9 cellular contexts compared by ENCODE assay signal in the genomic region with DNA sequence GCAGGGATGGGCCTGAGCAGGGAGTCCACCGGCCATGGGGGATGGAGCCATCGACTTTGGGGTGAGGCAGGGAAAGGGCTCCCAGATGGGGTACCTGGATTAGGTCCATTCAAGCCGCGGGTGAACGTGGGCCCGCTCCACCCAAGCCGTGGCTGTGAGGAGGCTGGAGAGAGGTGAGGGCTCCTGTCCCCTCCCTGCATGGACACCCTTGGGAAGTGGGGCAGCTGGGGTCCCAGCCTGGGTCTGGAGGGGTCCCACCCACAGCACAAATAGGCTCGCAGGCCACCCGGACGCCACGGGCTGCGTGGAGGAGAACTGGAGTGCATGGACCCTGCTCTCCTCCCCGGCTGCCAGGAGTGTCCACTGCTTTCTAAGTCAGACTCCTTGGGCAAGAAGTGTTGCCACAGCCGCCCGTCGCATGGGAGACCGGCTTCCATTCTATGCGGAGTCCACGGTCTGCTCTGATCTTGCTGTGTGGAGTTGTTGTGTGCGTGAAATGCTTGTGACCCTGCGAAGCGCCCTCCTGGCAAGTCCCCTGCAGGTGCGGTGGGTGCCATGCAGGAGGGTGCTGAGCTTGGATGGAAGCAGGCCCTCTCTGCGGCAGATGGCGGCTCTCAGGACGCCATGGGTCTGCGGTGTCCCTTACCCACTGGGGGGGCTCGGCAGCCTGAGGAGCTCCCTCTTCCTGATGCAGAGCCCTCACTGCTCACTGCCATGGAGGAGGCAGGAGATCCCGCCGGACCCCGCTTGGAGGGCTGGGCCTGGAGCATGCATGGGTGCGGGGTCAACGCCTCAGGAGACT. TPM values are rescaled to one million over a fixed set of nuclear protein-coding genes. Genes with fewer than 3 reads are reported as not detected.
DNase-seq lines count a peak whose midpoint lies in the region; ATAC-seq, FAIRE-seq and TF ChIP-seq lines count a peak whose summit lies in the region.
"Had no signal": no experiment of that assay in that cellular context is flagged by ENCODE, and none has a peak within 500 bp of the region (broad histone marks: within the 10 kb centered on the region; RNA-seq: fewer than 3 reads in every experiment).

No MANE protein-coding gene starts in this region.

- peak overlapping the region; percentile 78 to 80 for H3K4me3 ChIP-seq in stomach smooth muscle (ENCODE audit: low read length in 2 of 2)

- peak overlapping the region; percentile 98 for H3K27ac Mint-ChIP-seq in activated naive CD8-positive, alpha-beta T cell
- H3K27ac Mint-ChIP-seq in immature natural killer cell = peak overlapping the region; percentile 96 to 98 (median 97)

- H3K9me3 ChIP-seq in stomach smooth muscle (ENCODE audit: control insufficient read depth in 2 of 2, low read length in 2 of 2) = no peaks in the 10 kb centered on the region

- H3K36me3 ChIP-seq in stomach smooth muscle (ENCODE audit: control insufficient read depth in 2 of 2, insufficient read depth in 2 of 2, low read length in 2 of 2) = peaks cover 0 to 2% of the 10 kb centered on the region in 2 donors

- no peaks in the 10 kb centered on the region for H3K27me3 ChIP-seq in stomach smooth muscle (ENCODE audit: control insufficient read depth in 1 of 2, insufficient read depth in 2 of 2, low read length in 2 of 2)

- peak overlapping the region; percentile 80 for H3K27ac ChIP-seq in stomach smooth muscle (ENCODE audit: low read length)

- FAIRE-seq in H54 (lab: Jason Lieb, UNC) = no peak
- FAIRE-seq: A204.1 had no signal

- no peaks in the 10 kb centered on the region for H3K9me3 Mint-ChIP-seq in activated naive CD8-positive, alpha-beta T cell (ENCODE audit: low read depth)
- H3K9me3 Mint-ChIP-seq in immature natural killer cell = no peaks in the 10 kb centered on the region

- peak; percentile 50 for DNase-seq in DMS 273 (lab: John Stamatoyannopoulos, UW; ENCODE audit: unreplicated experiment)
- DNase-seq in DMS 273 treated with DMSO at 0.1 percent for 48 hours (lab: John Stamatoyannopoulos, UW) = no peak
- DNase-seq in immature natural killer cell = peak in 1 of 3 donors; percentile 14
- no peak for DNase-seq in H54 (ENCODE audit: insufficient read length, low spot score)

- peaks cover 51% of the 10 kb centered on the region for H3K4me1 ChIP-seq in stomach smooth muscle (ENCODE audit: control insufficient read depth, insufficient read depth, low read length)

- H3K9ac ChIP-seq in stomach smooth muscle (ENCODE audit: low read length in 2 of 2) = peak overlapping the region; percentile 81 to 82

- H3K4me1 Mint-ChIP-seq in activated naive CD8-positive, alpha-beta T cell (ENCODE audit: low read depth) = peaks cover 51% of the 10 kb centered on the region
- H3K4me1 Mint-ChIP-seq in immature natural killer cell = peaks cover 63 to 64% of the 10 kb centered on the region in 2 donors

- no peak for TF ChIP-seq POLR2A in H54 (IDR thresholded peaks at IDR 0.05; ENCODE audit: low read depth, low read length)

- peak overlapping the region; percentile 97 for H3K4me3 Mint-ChIP-seq in activated naive CD8-positive, alpha-beta T cell
- peak overlapping the region; percentile 94 to 97 (median 96) for H3K4me3 Mint-ChIP-seq in immature natural killer cell

- no peak for ATAC-seq in HG03095 (IDR thresholded peaks at IDR 0.05; ENCODE audit: unreplicated experiment)
- no peak for ATAC-seq in GM21360 (IDR thresholded peaks at IDR 0.05; ENCODE audit: unreplicated experiment)

- no peaks in the 10 kb centered on the region for H3K27me3 Mint-ChIP-seq in activated naive CD8-positive, alpha-beta T cell
- peaks cover 11 to 35% (median 12%) of the 10 kb centered on the region in 3 donors for H3K27me3 Mint-ChIP-seq in immature natural killer cell (ENCODE audit: low read depth in 3 of 3)

- H3K36me3 Mint-ChIP-seq in activated naive CD8-positive, alpha-beta T cell = peaks cover 2% of the 10 kb centered on the region
- H3K36me3 Mint-ChIP-seq in immature natural killer cell = peaks cover 0 to 4% (median 0%) of the 10 kb centered on the region in 3 donors

RNA-seq across cellular contexts. Expression of a gene that starts 2.0 kb away (rescaled TPM):
- 10 to 100 TPM in 1 of 3 donors, 1 to 10 TPM in 2; 4.3 to 10.3 (median 8.0) TPM for polyA plus RNA-seq in immature natural killer cell

RNA-seq across cellular contexts. Expression of a gene that starts 8.1 kb away (rescaled TPM):
- polyA plus RNA-seq in immature natural killer cell = 10 to 100 TPM in 2 of 3 donors, 1 to 10 TPM in 1; 7.9 to 16.5 (median 10.5) TPM

RNA-seq across cellular contexts. Expression of a gene that starts 25.7 kb away (rescaled TPM):
- polyA plus RNA-seq in immature natural killer cell = 100 to 1,000 TPM; 209 to 227 (median 213) TPM

RNA-seq across cellular contexts. Expression of a gene that starts 28.8 kb away (rescaled TPM):
- polyA plus RNA-seq in immature natural killer cell = 1,000 to 10,000 TPM; 1,383 to 2,244 (median 1,622) TPM

RNA-seq across cellular contexts. Expression of a gene that starts 40.5 kb away (rescaled TPM):
- under 1 TPM in 1 of 3 donors, not detected in 2; 0.06 TPM for polyA plus RNA-seq in immature natural killer cell
